In the genomic region with DNA sequence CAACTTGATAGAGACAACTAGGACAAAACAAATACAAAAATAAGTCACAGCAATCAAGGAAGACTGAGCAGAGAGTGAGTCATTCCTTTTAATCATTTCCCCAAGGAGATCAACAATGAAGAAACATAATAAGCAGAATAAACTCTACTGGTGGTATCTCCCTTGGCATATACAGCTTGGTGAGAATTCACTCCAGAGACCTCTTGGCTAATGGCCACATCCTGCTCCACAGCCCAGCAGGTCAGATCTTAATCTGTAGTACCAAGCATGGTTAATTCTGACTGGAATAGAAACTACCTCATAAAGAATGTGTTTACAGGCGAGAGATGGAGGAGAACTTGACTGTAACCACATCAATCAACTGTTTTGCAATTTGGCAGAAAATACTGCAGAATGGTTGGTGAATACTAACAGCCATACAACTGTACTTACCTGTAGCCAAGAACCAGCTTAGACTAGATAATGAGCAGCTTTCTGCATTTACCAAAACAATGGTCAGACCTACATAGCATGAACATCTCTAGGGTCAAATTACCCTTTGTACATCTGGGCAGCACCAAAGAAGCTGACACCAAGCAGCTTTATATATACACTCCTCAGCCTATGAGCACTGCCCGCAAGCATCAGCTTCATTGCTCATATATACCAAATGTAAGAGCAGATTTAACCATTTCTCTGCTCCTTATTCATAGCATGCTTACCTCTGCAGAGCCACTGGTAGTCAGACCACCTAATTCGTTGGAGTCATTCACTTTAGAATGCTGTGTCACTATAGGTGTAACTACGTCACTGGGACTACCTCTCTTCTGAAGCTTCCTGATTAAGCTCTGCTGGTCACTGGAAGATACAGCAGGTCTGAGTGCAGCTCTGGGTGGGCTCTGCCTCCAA, we compare ENCODE assay signal across 1 cellular context.
TF ChIP-seq lines count a peak whose summit lies in the region.

No MANE protein-coding gene starts in this region.

TF ChIP-seq in K562, 482 proteins besides CTCF, POLR2A, EP300 and RAD21 (continued from another document):
- TF ChIP-seq C11orf30 (IDR thresholded peaks at IDR 0.05; ENCODE audit: low read depth): peak; percentile 90
- TF ChIP-seq CREB1 (IDR thresholded peaks at IDR 0.05): peak; percentile 52; the same call in 1 of the 2 replicates
- TF ChIP-seq CREB1 (CRISPR knock-in tag; IDR thresholded peaks at IDR 0.05): peak; percentile 48; the same call in 1 of the 2 replicates
- no peak for TF ChIP-seq NFYB (IDR thresholded peaks at IDR 0.05; ENCODE audit: extremely low read depth, insufficient read length)
- TF ChIP-seq, protein P1, sequence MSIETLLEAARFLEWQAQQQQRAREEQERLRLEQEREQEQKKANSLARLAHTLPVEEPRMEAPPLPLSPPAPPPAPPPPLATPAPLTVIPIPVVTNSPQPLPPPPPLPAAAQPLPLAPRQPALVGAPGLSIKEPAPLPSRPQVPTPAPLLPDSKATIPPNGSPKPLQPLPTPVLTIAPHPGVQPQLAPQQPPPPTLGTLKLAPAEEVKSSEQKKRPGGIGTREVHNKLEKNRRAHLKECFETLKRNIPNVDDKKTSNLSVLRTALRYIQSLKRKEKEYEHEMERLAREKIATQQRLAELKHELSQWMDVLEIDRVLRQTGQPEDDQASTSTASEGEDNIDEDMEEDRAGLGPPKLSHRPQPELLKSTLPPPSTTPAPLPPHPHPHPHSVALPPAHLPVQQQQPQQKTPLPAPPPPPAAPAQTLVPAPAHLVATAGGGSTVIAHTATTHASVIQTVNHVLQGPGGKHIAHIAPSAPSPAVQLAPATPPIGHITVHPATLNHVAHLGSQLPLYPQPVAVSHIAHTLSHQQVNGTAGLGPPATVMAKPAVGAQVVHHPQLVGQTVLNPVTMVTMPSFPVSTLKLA (conservative IDR thresholded peaks at IDR 0.05): 0 out of 4 replicates have a peak, but pooled peaks of 1 of the 2 experiments have one; percentile 18
- TF ChIP-seq ATF1 (CRISPR knock-in tag; IDR thresholded peaks at IDR 0.05): no peak
- TF ChIP-seq ATF1 (tag; IDR thresholded peaks at IDR 0.05): peak; percentile 70
- peak; percentile 93 for TF ChIP-seq ZNF316 (IDR thresholded peaks at IDR 0.05)
- TF ChIP-seq JUND (IDR thresholded peaks at IDR 0.05; ENCODE audit: borderline replicate concordance, low read depth, low read length): 0 out of 2 replicates have a peak, but pooled peaks have one; percentile 36
- TF ChIP-seq JUND (tag; IDR thresholded peaks at IDR 0.05; ENCODE audit: borderline replicate concordance, low read depth, low read length): 0 out of 3 replicates have a peak, but pooled peaks have one; percentile 8
- TF ChIP-seq, protein P2, sequence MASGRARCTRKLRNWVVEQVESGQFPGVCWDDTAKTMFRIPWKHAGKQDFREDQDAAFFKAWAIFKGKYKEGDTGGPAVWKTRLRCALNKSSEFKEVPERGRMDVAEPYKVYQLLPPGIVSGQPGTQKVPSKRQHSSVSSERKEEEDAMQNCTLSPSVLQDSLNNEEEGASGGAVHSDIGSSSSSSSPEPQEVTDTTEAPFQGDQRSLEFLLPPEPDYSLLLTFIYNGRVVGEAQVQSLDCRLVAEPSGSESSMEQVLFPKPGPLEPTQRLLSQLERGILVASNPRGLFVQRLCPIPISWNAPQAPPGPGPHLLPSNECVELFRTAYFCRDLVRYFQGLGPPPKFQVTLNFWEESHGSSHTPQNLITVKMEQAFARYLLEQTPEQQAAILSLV (tag; IDR thresholded peaks at IDR 0.05): no peak
- peak; percentile 93 for TF ChIP-seq NFE2 (IDR thresholded peaks at IDR 0.05; ENCODE audit: low read depth)
- peak; percentile 50 for TF ChIP-seq MEIS2 (IDR thresholded peaks at IDR 0.05; ENCODE audit: partially characterized antibody)
- TF ChIP-seq, protein P3, sequence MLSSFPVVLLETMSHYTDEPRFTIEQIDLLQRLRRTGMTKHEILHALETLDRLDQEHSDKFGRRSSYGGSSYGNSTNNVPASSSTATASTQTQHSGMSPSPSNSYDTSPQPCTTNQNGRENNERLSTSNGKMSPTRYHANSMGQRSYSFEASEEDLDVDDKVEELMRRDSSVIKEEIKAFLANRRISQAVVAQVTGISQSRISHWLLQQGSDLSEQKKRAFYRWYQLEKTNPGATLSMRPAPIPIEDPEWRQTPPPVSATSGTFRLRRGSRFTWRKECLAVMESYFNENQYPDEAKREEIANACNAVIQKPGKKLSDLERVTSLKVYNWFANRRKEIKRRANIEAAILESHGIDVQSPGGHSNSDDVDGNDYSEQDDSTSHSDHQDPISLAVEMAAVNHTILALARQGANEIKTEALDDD (IDR thresholded peaks at IDR 0.05): peak; percentile 62
- TF ChIP-seq FOSL1 (tag; conservative IDR thresholded peaks at IDR 0.05): peak; percentile 50
- TF ChIP-seq MEF2A (IDR thresholded peaks at IDR 0.05; ENCODE audit: control insufficient read depth, low read depth, low read length): peak; percentile 64; the same call in 1 of the 2 replicates
- TF ChIP-seq, protein P4, sequence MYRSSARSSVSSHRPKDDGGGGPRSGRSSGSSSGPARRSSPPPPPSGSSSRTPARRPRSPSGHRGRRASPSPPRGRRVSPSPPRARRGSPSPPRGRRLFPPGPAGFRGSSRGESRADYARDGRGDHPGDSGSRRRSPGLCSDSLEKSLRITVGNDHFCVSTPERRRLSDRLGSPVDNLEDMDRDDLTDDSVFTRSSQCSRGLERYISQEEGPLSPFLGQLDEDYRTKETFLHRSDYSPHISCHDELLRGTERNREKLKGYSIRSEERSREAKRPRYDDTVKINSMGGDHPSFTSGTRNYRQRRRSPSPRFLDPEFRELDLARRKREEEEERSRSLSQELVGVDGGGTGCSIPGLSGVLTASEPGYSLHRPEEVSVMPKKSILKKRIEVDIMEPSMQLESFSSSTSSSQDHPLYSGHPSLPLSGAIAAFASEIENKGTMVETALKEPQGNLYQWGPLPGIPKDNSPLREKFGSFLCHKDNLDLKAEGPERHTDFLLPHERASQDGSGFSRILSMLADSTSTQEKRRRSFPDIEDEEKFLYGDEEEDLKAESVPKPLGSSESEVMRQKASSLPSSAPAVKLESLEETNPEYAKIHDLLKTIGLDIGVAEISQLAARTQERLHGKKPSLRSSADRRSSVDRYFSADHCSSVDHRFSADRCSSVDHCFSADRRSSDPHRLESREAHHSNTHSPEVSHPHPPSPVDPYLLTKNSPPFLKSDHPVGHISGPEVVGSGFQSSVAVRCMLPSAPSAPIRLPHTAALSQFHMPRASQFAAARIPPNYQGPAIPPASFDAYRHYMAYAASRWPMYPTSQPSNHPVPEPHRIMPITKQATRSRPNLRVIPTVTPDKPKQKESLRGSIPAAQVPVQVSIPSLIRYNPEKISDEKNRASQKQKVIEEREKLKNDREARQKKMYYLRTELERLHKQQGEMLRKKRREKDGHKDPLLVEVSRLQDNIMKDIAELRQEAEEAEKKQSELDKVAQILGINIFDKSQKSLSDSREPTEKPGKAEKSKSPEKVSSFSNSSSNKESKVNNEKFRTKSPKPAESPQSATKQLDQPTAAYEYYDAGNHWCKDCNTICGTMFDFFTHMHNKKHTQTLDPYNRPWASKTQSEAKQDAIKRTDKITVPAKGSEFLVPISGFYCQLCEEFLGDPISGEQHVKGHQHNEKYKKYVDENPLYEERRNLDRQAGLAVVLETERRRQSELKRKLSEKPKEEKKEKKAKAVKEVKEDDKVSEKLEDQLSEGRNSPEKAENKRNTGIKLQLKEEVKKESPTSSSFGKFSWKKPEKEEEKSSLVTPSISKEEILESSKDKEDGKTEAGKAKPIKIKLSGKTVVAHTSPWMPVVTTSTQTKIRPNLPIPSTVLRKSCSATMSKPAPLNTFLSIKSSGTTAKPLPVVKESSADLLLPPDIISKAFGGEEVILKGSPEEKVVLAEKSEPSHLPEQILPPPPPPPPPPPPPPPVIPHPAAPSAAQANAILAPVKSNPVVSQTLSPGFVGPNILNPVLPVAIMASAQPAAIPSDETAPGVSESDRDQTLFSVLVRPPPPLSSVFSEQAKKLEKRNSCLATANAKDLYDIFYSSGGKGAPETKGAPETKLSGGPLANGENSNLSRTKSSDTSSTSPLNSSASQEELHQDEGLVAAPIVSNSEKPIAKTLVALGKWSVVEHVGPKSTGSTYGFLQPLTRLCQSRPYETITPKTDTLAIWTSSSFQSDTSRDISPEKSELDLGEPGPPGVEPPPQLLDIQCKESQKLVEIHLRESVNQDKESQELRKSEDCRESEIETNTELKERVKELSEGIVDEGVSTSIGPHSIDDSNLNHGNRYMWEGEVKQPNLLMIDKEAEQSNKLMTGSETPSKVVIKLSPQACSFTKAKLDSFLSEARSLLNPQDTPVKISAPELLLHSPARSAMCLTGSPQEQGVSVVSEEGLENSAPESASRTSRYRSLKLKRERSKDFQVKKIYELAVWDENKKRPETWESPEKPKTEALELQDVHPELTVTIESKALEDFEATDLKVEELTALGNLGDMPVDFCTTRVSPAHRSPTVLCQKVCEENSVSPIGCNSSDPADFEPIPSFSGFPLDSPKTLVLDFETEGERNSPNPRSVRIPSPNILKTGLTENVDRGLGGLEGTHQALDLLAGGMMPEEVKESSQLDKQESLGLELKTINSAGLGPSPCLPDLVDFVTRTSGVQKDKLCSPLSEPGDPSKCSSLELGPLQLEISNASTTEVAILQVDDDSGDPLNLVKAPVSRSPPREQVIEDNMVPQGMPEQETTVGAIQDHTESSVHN (IDR thresholded peaks at IDR 0.05; ENCODE audit: borderline replicate concordance in 1 of 2, low read depth in 1 of 2): no peak
- no peak for TF ChIP-seq MAZ (CRISPR knock-in tag; conservative IDR thresholded peaks at IDR 0.05 in 1 of 2, IDR thresholded peaks at IDR 0.05 in 1 of 2)
- TF ChIP-seq ZBTB7A (IDR thresholded peaks at IDR 0.05; ENCODE audit: borderline replicate concordance, control insufficient read depth, low read depth, low read length): 0 out of 2 replicates have a peak, but pooled peaks have one; percentile 21
- TF ChIP-seq TRIM28 (IDR thresholded peaks at IDR 0.05): no peak
- 0 out of 2 replicates have a peak, but pooled peaks have one; percentile 22 for TF ChIP-seq ARID1B (IDR thresholded peaks at IDR 0.05)
- TF ChIP-seq, protein P5, sequence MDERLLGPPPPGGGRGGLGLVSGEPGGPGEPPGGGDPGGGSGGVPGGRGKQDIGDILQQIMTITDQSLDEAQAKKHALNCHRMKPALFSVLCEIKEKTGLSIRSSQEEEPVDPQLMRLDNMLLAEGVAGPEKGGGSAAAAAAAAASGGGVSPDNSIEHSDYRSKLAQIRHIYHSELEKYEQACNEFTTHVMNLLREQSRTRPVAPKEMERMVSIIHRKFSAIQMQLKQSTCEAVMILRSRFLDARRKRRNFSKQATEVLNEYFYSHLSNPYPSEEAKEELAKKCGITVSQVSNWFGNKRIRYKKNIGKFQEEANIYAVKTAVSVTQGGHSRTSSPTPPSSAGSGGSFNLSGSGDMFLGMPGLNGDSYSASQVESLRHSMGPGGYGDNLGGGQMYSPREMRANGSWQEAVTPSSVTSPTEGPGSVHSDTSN (CRISPR knock-in tag; IDR thresholded peaks at IDR 0.05; ENCODE audit: low read depth): no peak
- TF ChIP-seq, protein P5 (tag; conservative IDR thresholded peaks at IDR 0.05; ENCODE audit: low read depth): peak; percentile 27; the same call in 1 of the 2 replicates
- peak; percentile 34; the same call in 1 of the 2 replicates for TF ChIP-seq CEBPB (tag; IDR thresholded peaks at IDR 0.05)
- peak; percentile 34; the same call in 1 of the 2 replicates for TF ChIP-seq DPF2 (IDR thresholded peaks at IDR 0.05)
- TF ChIP-seq JUN (IDR thresholded peaks at IDR 0.05; ENCODE audit: borderline replicate concordance, low read depth, low read length): no peak
- TF ChIP-seq JUN (CRISPR knock-in tag; IDR thresholded peaks at IDR 0.05; ENCODE audit: borderline replicate concordance): no peak
- peak; percentile 87 for TF ChIP-seq CREM (IDR thresholded peaks at IDR 0.05; ENCODE audit: low read depth)
- TF ChIP-seq MAFF (IDR thresholded peaks at IDR 0.05; ENCODE audit: low read length): peak; percentile 70
